Comparison of ENCODE assay signal across 8 cellular contexts in genomic region chr11:71962428-71963038, GRCh38. TPM values are rescaled to one million over a fixed set of nuclear protein-coding genes. Genes with fewer than 3 reads are reported as not detected.
DNase-seq lines count a peak whose midpoint lies in the region; ATAC-seq and TF ChIP-seq lines count a peak whose summit lies in the region.

No MANE protein-coding gene starts in this region.

- peaks cover 33% of the 10 kb centered on the region for H3K36me3 Mint-ChIP-seq in activated T-helper 2 cell treated with anti-CD3 and anti-CD28 coated beads, Interferon-gamma antibody, Interleukin-2, Interleukin-4, amounts not matched to agents 10 μg/mL and 5 μg/mL and 100 μg/mL, durations not matched to agents 14 hours and 24 hours and 36 hours (ENCODE audit: low read depth)
- H3K36me3 Mint-ChIP-seq in osteocyte (ENCODE audit: unreplicated experiment), result peaks cover 16% of the 10 kb centered on the region

- no peaks in the 10 kb centered on the region for H3K9me3 ChIP-seq in BE2C
- H3K9me3 ChIP-seq in left ventricle myocardium inferior (replicated peaks), result peaks cover 7% of the 10 kb centered on the region

- TF ChIP-seq CTCF in osteocyte (IDR thresholded peaks at IDR 0.05) (no peak), BE2C (IDR thresholded peaks at IDR 0.05; ENCODE audit: low read depth, low read length) (no peak), left ventricle myocardium inferior (IDR thresholded peaks at IDR 0.05; ENCODE audit: borderline replicate concordance) (no peak)

- peaks cover 17% of the 10 kb centered on the region for H3K36me3 ChIP-seq in BE2C
- peaks cover 35% of the 10 kb centered on the region for H3K36me3 ChIP-seq in left ventricle myocardium inferior

- peaks cover 3% of the 10 kb centered on the region for H3K9me3 Mint-ChIP-seq in activated T-helper 2 cell treated with anti-CD3 and anti-CD28 coated beads, Interferon-gamma antibody, Interleukin-2, Interleukin-4, amounts not matched to agents 10 μg/mL and 5 μg/mL and 100 μg/mL, durations not matched to agents 14 hours and 24 hours and 36 hours
- H3K9me3 Mint-ChIP-seq in osteocyte (ENCODE audit: unreplicated experiment), result no peaks in the 10 kb centered on the region

- H3K27ac ChIP-seq in left ventricle myocardium inferior (replicated peaks), result no peak overlapping the region

- no peaks in the 10 kb centered on the region for H3K27me3 Mint-ChIP-seq in activated T-helper 2 cell treated with anti-CD3 and anti-CD28 coated beads, Interferon-gamma antibody, Interleukin-2, Interleukin-4, amounts not matched to agents 10 μg/mL and 5 μg/mL and 100 μg/mL, durations not matched to agents 14 hours and 24 hours and 36 hours (ENCODE audit: low read depth)
- no peaks in the 10 kb centered on the region for H3K27me3 Mint-ChIP-seq in osteocyte (ENCODE audit: unreplicated experiment)

- no peaks in the 10 kb centered on the region for H3K27me3 ChIP-seq in BE2C
- H3K27me3 ChIP-seq in left ventricle myocardium inferior (ENCODE audit: low read depth), result no peaks in the 10 kb centered on the region

- H3K4me3 ChIP-seq in BE2C (ENCODE audit: low read depth, low read length) (no peak overlapping the region), left ventricle myocardium inferior (no peak overlapping the region)

- peak overlapping the region; percentile 82 for H3K27ac Mint-ChIP-seq in activated T-helper 2 cell treated with anti-CD3 and anti-CD28 coated beads, Interferon-gamma antibody, Interleukin-2, Interleukin-4, amounts not matched to agents 10 μg/mL and 5 μg/mL and 100 μg/mL, durations not matched to agents 14 hours and 24 hours and 36 hours
- H3K27ac Mint-ChIP-seq in osteocyte (ENCODE audit: unreplicated experiment), result peak overlapping the region; percentile 73

- H3K4me3 Mint-ChIP-seq in activated T-helper 2 cell treated with anti-CD3 and anti-CD28 coated beads, Interferon-gamma antibody, Interleukin-2, Interleukin-4, amounts not matched to agents 10 μg/mL and 5 μg/mL and 100 μg/mL, durations not matched to agents 14 hours and 24 hours and 36 hours (ENCODE audit: low read depth), result peak overlapping the region; percentile 17
- H3K4me3 Mint-ChIP-seq in osteocyte (ENCODE audit: unreplicated experiment), result no peak overlapping the region

- H3K4me1 ChIP-seq in BE2C (no peaks in the 10 kb centered on the region), left ventricle myocardium inferior (no peaks in the 10 kb centered on the region)

- no peak for DNase-seq in activated T-helper 2 cell treated with anti-CD3 and anti-CD28 coated beads, Interferon-gamma antibody, Interleukin-2, Interleukin-4, amounts not matched to agents 10 μg/mL and 5 μg/mL and 100 μg/mL, durations not matched to agents 14 hours and 24 hours and 36 hours (ENCODE audit: low spot score)
- DNase-seq in osteocyte (ENCODE audit: extremely low spot score, unreplicated experiment), result no peak
- no peak for DNase-seq in BE2C
- DNase-seq in left ventricle myocardium inferior, result no peak
- no peak for DNase-seq in stimulated activated CD4-positive, alpha-beta T cell treated with anti-CD3 and anti-CD28 coated beads, Interleukin-4, amount 100 ng/mL, for 24 hours

- ATAC-seq in GM18861 (IDR thresholded peaks at IDR 0.05; ENCODE audit: unreplicated experiment), result peak; percentile 75
- peak; percentile 60 for ATAC-seq in HG03108 (IDR thresholded peaks at IDR 0.05; ENCODE audit: unreplicated experiment)
- no peak for ATAC-seq in HG03520 (IDR thresholded peaks at IDR 0.05; ENCODE audit: unreplicated experiment)

- intact Hi-C loops in activated T-helper 2 cell treated with anti-CD3 and anti-CD28 coated beads, Interferon-gamma antibody, Interleukin-2, Interleukin-4, amounts not matched to agents 10 μg/mL and 5 μg/mL and 100 μg/mL, durations not matched to agents 14 hours and 24 hours and 36 hours (cut with micrococcal nuclease), result loop anchor here (1.0 to 2.0 kb wide), 2 partner anchors 16 to 34 kb away; partner anchors contain the start of gene XNDC1N
- intact Hi-C loops in left ventricle myocardium inferior (cut with micrococcal nuclease), result no loop called here

- peaks cover 24% of the 10 kb centered on the region for H3K4me1 Mint-ChIP-seq in activated T-helper 2 cell treated with anti-CD3 and anti-CD28 coated beads, Interferon-gamma antibody, Interleukin-2, Interleukin-4, amounts not matched to agents 10 μg/mL and 5 μg/mL and 100 μg/mL, durations not matched to agents 14 hours and 24 hours and 36 hours (ENCODE audit: low read depth)
- H3K4me1 Mint-ChIP-seq in osteocyte (ENCODE audit: unreplicated experiment), result peaks cover 14% of the 10 kb centered on the region

RNA-seq across cellular contexts. Expression of gene RNF121, which starts 33.7 kb away (rescaled TPM):
- total RNA-seq in activated T-helper 2 cell treated with anti-CD3 and anti-CD28 coated beads, Interferon-gamma antibody, Interleukin-2, Interleukin-4, amounts not matched to agents 10 μg/mL and 5 μg/mL and 100 μg/mL, durations not matched to agents 14 hours and 24 hours and 36 hours, result 49.1 and 51.3 TPM in 2 replicates
- total RNA-seq in osteocyte (44.9 and 46.7 TPM in 2 replicates), left ventricle myocardium inferior (23.0 TPM)
- polyA plus RNA-seq in BE2C (2012; ENCODE audit: insufficient read depth, insufficient read length, low read depth), result 68.2 TPM

RNA-seq across cellular contexts. Expression of gene XNDC1N, which starts 34.1 kb away (rescaled TPM):
- total RNA-seq in activated T-helper 2 cell treated with anti-CD3 and anti-CD28 coated beads, Interferon-gamma antibody, Interleukin-2, Interleukin-4, amounts not matched to agents 10 μg/mL and 5 μg/mL and 100 μg/mL, durations not matched to agents 14 hours and 24 hours and 36 hours, result 14.7 and 15.1 TPM in 2 replicates
- 9.4 and 11.8 TPM in 2 replicates for total RNA-seq in osteocyte
- polyA plus RNA-seq in BE2C (2012; ENCODE audit: insufficient read depth, insufficient read length, low read depth), result 0.85 TPM
- 2.5 TPM for total RNA-seq in left ventricle myocardium inferior

RNA-seq across cellular contexts. Expression of gene IL18BP, which starts 36.2 kb away (rescaled TPM):
- total RNA-seq in activated T-helper 2 cell treated with anti-CD3 and anti-CD28 coated beads, Interferon-gamma antibody, Interleukin-2, Interleukin-4, amounts not matched to agents 10 μg/mL and 5 μg/mL and 100 μg/mL, durations not matched to agents 14 hours and 24 hours and 36 hours, result 12.6 and 13.5 TPM in 2 replicates
- total RNA-seq in osteocyte (8.8 and 9.6 TPM in 2 replicates), left ventricle myocardium inferior (4.9 TPM)
- 21.4 TPM for polyA plus RNA-seq in BE2C (2012; ENCODE audit: insufficient read depth, insufficient read length, low read depth)
